In genomic region chr14:35155962-35156361, GRCh38 we compare ENCODE assay signal across 9 cellular contexts. TPM values are rescaled to one million over a fixed set of nuclear protein-coding genes. Genes with fewer than 3 reads are reported as not detected.
DNase-seq lines count a peak whose midpoint lies in the region; ATAC-seq, FAIRE-seq and TF ChIP-seq lines count a peak whose summit lies in the region.
"Had no signal": no experiment of that assay in that cellular context is flagged by ENCODE, and none has a peak within 500 bp of the region (broad histone marks: within the 10 kb centered on the region; RNA-seq: fewer than 3 reads in every experiment).

No MANE protein-coding gene starts in this region.

- peak; percentile 17 for DNase-seq in GM12892 (ENCODE audit: insufficient read length)
- DNase-seq in MM.1S: no peak
- DNase-seq in central memory CD4-positive, alpha-beta T cell: peak; percentile 16
- DNase-seq in prostate gland (ENCODE audit: low spot score): no peak
- no peak for DNase-seq in stimulated activated CD4-positive, alpha-beta T cell treated with anti-CD3 and anti-CD28 coated beads, Interleukin-4, amount 100 ng/mL, for 24 hours
- DNase-seq in SIG-M5 (lab: John Stamatoyannopoulos, UW): no peak
- DNase-seq: cerebellar nuclear complex had no signal

- H3K36me3 ChIP-seq in MM.1S (replicated peaks; ENCODE audit: insufficient read depth, low read length) (no peaks in the 10 kb centered on the region), prostate gland (no peaks in the 10 kb centered on the region)

- peak overlapping the region; percentile 84 to 91 (median 89) for H3K27ac Mint-ChIP-seq in nephron

- H3K27me3 ChIP-seq in MM.1S (replicated peaks; ENCODE audit: insufficient read depth, low read length) (no peaks in the 10 kb centered on the region), prostate gland (replicated peaks; ENCODE audit: insufficient read depth) (no peaks in the 10 kb centered on the region)

- H3K27ac ChIP-seq in MM.1S (ENCODE audit: low read length) (peak overlapping the region; percentile 42; the same call in 1 of the 2 replicates), prostate gland (no peak overlapping the region)

- intact Hi-C loops in prostate gland (cut with DNase I): no loop called here

- no peak for ATAC-seq in GM21737 (IDR thresholded peaks at IDR 0.05; ENCODE audit: unreplicated experiment)

- peaks cover 32% of the 10 kb centered on the region for H3K4me1 Mint-ChIP-seq in nephron

- H4K20me1 ChIP-seq in MM.1S (ENCODE audit: insufficient read depth, low read length): no peaks in the 10 kb centered on the region

- no peak overlapping the region for H3K4me3 ChIP-seq in MM.1S (ENCODE audit: low read length)
- no peak overlapping the region for H3K4me3 ChIP-seq in prostate gland

- TF ChIP-seq POLR2A in GM12892 (IDR thresholded peaks at IDR 0.05; ENCODE audit: low read depth, low read length): no peak
- TF ChIP-seq POLR2A in prostate gland (IDR thresholded peaks at IDR 0.05): no peak

- no peaks in the 10 kb centered on the region for H3K9me3 Mint-ChIP-seq in nephron

- no peak overlapping the region for H3K9ac ChIP-seq in MM.1S (ENCODE audit: low read length)

- H3K36me3 Mint-ChIP-seq in nephron (ENCODE audit: low read depth): peaks cover 29% of the 10 kb centered on the region

- no peak for TF ChIP-seq CTCF in MM.1S (IDR thresholded peaks at IDR 0.05; ENCODE audit: low read length)
- TF ChIP-seq CTCF in nephron (IDR thresholded peaks at IDR 0.05; ENCODE audit: unreplicated experiment in 3 of 3): no peak
- no peak for TF ChIP-seq CTCF in prostate gland (IDR thresholded peaks at IDR 0.05)

- no peaks in the 10 kb centered on the region for H3K9me2 ChIP-seq in MM.1S (replicated peaks; ENCODE audit: insufficient read depth, low read length)

- no peak overlapping the region for H2AFZ ChIP-seq in MM.1S (ENCODE audit: low read length)

- H3K79me2 ChIP-seq in MM.1S (ENCODE audit: low read length): no peaks in the 10 kb centered on the region

- H3K27me3 Mint-ChIP-seq in nephron (ENCODE audit: low read depth): no peaks in the 10 kb centered on the region

- H3K4me2 ChIP-seq in MM.1S (ENCODE audit: low read depth, low read length): peak overlapping the region; percentile 27; the same call in 1 of the 2 replicates

- no peak overlapping the region for H3K4me3 Mint-ChIP-seq in nephron

- no peaks in the 10 kb centered on the region for H3K4me1 ChIP-seq in MM.1S (ENCODE audit: low read length)
- H3K4me1 ChIP-seq in prostate gland (replicated peaks): no peaks in the 10 kb centered on the region

- H3F3A ChIP-seq in MM.1S (ENCODE audit: insufficient read depth, low read length): 0 out of 2 replicates have a peak, but pooled peaks cover 3% of the 10 kb centered on the region

- no peaks in the 10 kb centered on the region for H3K9me3 ChIP-seq in MM.1S (replicated peaks; ENCODE audit: insufficient read depth, low read length)
- H3K9me3 ChIP-seq in prostate gland: no peaks in the 10 kb centered on the region

- WGBS in prostate gland: 18% methylated on average over 1 of the region's 1 CpG

- peak; percentile 72 for FAIRE-seq in GM12892 (lab: Jason Lieb, UNC)

RNA-seq across cellular contexts. Expression of gene PRORP, which starts 33.6 kb away (rescaled TPM):
- polyA plus RNA-seq in GM12892 (2012; ENCODE audit: missing spikeins): 26.4 TPM
- 10 to 100 TPM; 19.7 to 27.9 TPM for total RNA-seq in prostate gland

RNA-seq across cellular contexts. Expression of gene PPP2R3C, which starts 34.2 kb away (rescaled TPM):
- 55.5 TPM for polyA plus RNA-seq in GM12892 (2012; ENCODE audit: missing spikeins)
- 10 to 100 TPM; 16.1 to 20.9 TPM for total RNA-seq in prostate gland

Comparison
In these comparisons a context has a peak if more than half of its experiments do, and no peak if none do; other contexts are left out.
1. DNase-seq: peak in GM12892 (single experiment) and central memory CD4-positive, alpha-beta T cell (single experiment); none in MM.1S (single experiment), prostate gland (single experiment), stimulated activated CD4-positive, alpha-beta T cell treated with anti-CD3 and anti-CD28 coated beads, Interleukin-4, amount 100 ng/mL, for 24 hours (single experiment) and SIG-M5 (single experiment).